ENCODE assay signal across 8 cellular contexts in the genomic region with DNA sequence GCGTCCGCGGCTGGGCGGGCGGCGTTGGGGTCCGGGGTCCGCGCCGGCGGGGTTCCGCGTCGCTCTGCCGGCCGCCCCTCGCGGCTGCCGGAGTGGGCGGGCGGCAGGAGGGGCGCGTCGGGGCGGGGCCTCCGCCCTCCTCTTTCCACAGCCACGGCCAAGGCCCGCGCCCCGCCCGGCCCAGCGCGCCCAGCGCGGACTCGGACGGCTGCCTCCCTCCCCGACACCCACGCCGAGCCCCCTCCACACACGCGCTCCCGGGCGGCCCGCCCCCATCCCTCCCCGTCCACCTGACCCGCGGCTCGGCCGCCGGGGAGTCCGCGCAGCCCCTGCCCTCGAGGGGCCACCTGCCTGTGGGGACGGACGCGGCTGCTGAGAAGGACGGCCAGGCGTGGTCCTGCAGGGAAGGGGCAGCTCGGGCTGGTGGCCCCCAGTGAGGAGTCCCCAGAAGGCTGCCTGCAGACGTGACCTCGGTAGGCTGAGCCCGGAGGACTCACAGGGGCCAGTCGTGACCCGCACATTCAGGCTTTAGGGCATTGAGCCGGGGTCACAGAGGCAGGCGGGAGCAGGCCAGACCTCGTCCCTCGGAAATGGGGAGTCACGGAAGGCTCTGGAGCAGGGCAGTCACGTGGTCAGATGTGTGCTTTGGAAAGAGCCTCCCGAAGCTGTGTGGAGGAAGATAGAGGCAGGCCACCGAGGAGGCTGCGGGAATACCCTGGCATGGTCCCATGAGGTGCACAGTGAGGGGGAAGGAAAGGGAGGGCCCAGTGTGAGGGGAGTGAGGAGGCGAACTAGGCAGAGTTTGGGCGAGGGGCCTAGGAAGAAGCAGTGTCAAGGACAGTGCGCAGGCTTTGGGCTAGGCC. TPM values are rescaled to one million over a fixed set of nuclear protein-coding genes. Genes with fewer than 3 reads are reported as not detected.
DNase-seq lines count a peak whose midpoint lies in the region; ATAC-seq and TF ChIP-seq lines count a peak whose summit lies in the region.

A gene (minus strand): TSS at position 94 of the 863 bp plus-strand sequence. CDS start 24,980 bp downstream, outside the sequence.

- peaks cover 7% of the 10 kb centered on the region; the same call in 1 of the 2 replicates for H3K27me3 ChIP-seq in OCI-LY1 (ENCODE audit: insufficient read depth, low read length)

- H3K36me3 ChIP-seq in OCI-LY1 (ENCODE audit: insufficient read depth, low read length) = no peaks in the 10 kb centered on the region

- peak within 1 kb of the TSS; percentile 77 to 85 for H3K4me3 Mint-ChIP-seq in CD14-positive monocyte
- peak within 1 kb of the TSS; percentile 68 for H3K4me3 Mint-ChIP-seq in osteocyte (ENCODE audit: unreplicated experiment)

- no peak within 1 kb of the TSS for H2AFZ ChIP-seq in OCI-LY1 (ENCODE audit: low read length)

- H3K9me3 Mint-ChIP-seq in CD14-positive monocyte = no peaks in the 10 kb centered on the region
- no peaks in the 10 kb centered on the region for H3K9me3 Mint-ChIP-seq in osteocyte (ENCODE audit: unreplicated experiment)

- no peak within 1 kb of the TSS for H3K9ac ChIP-seq in OCI-LY1 (ENCODE audit: low read length)

- H3K4me2 ChIP-seq in OCI-LY1 (ENCODE audit: low read length) = peak within 1 kb of the TSS; percentile 53

- H3K4me1 ChIP-seq in OCI-LY1 (ENCODE audit: insufficient read depth, low read length, severe bottlenecking) = peaks cover 25% of the 10 kb centered on the region

- DNase-seq in CD14-positive monocyte (ENCODE audit: low spot score) (no peak), fibroblast of villous mesenchyme (ENCODE audit: low read depth) (no peak), osteocyte (ENCODE audit: extremely low spot score, unreplicated experiment) (no peak), COLO668 (lab: John Stamatoyannopoulos, UW; ENCODE audit: unreplicated experiment) (no peak), AG08395 (ENCODE audit: low spot score) (no peak), G401 (ENCODE audit: low spot score) (no peak)

- no peaks in the 10 kb centered on the region for H3F3A ChIP-seq in OCI-LY1 (ENCODE audit: insufficient read depth, low read length)

- intact Hi-C loops in CD14-positive monocyte (cut with micrococcal nuclease) = no loop called here

- H3K27me3 Mint-ChIP-seq in CD14-positive monocyte (ENCODE audit: low read depth in 3 of 3) = peaks cover 6 to 15% (median 8%) of the 10 kb centered on the region in 3 donors
- H3K27me3 Mint-ChIP-seq in osteocyte (ENCODE audit: unreplicated experiment) = peaks cover 4% of the 10 kb centered on the region

- peaks cover 59% of the 10 kb centered on the region for H3K4me1 Mint-ChIP-seq in CD14-positive monocyte
- peaks cover 37% of the 10 kb centered on the region for H3K4me1 Mint-ChIP-seq in osteocyte (ENCODE audit: unreplicated experiment)

- H3K4me3 ChIP-seq in OCI-LY1 (ENCODE audit: low read depth, low read length, poor library complexity, severe bottlenecking) (peak within 1 kb of the TSS; percentile 34), fibroblast of villous mesenchyme (ENCODE audit: low read depth, low read length) (peak within 1 kb of the TSS; percentile 42)

- H3K27ac ChIP-seq in OCI-LY1 (ENCODE audit: low read depth, low read length, poor library complexity, severe bottlenecking) = no peak within 1 kb of the TSS

- no peaks in the 10 kb centered on the region for H4K20me1 ChIP-seq in OCI-LY1 (ENCODE audit: insufficient read depth, low read length)

- no peaks in the 10 kb centered on the region for H3K9me3 ChIP-seq in OCI-LY1 (ENCODE audit: low read length)

- in situ Hi-C loops in G401 (cut with HindIII; ENCODE audit: low sequenced_read_pairs) = no loop called here

- H3K79me2 ChIP-seq in OCI-LY1 (ENCODE audit: insufficient read depth, low read length) = no peaks in the 10 kb centered on the region

- H3K9me2 ChIP-seq in OCI-LY1 (ENCODE audit: low read depth, low read length) = no peaks in the 10 kb centered on the region

- peaks cover 5 to 9% of the 10 kb centered on the region in 2 donors for H3K36me3 Mint-ChIP-seq in CD14-positive monocyte
- H3K36me3 Mint-ChIP-seq in osteocyte (ENCODE audit: unreplicated experiment) = no peaks in the 10 kb centered on the region

- ATAC-seq in GM18519 (IDR thresholded peaks at IDR 0.05; ENCODE audit: low FRiP score, unreplicated experiment) = no peak

- TF ChIP-seq CTCF in CD14-positive monocyte (IDR thresholded peaks at IDR 0.05) = no peak
- TF ChIP-seq CTCF in OCI-LY1 (IDR thresholded peaks at IDR 0.05; ENCODE audit: low read length) = no peak
- no peak for TF ChIP-seq CTCF in fibroblast of villous mesenchyme (IDR thresholded peaks at IDR 0.05; ENCODE audit: insufficient read depth, low read depth, low read length)
- no peak for TF ChIP-seq CTCF in osteocyte (IDR thresholded peaks at IDR 0.05)

- H3K27ac Mint-ChIP-seq in CD14-positive monocyte (peak within 1 kb of the TSS in 6 of 7 donors; percentile 41 to 95 (median 92)), osteocyte (ENCODE audit: unreplicated experiment) (peak within 1 kb of the TSS; percentile 31)

RNA-seq across cellular contexts. Expression of the gene that starts here (rescaled TPM):
- 1 to 10 TPM in 1 of 2 donors, under 1 TPM in 1; 0.90 to 1.6 TPM for polyA plus RNA-seq in CD14-positive monocyte
- total RNA-seq in fibroblast of villous mesenchyme = 4.7 and 6.8 TPM in 2 replicates
- total RNA-seq in osteocyte = 8.2 and 10.1 TPM in 2 replicates
- total RNA-seq in G401 (2014; rRNA removed; shearing (Covaris generic)) = 0.47 TPM in 1 of 2 replicates, not detected in the other
